28 cellular contexts compared by ENCODE assay signal in the genomic region with DNA sequence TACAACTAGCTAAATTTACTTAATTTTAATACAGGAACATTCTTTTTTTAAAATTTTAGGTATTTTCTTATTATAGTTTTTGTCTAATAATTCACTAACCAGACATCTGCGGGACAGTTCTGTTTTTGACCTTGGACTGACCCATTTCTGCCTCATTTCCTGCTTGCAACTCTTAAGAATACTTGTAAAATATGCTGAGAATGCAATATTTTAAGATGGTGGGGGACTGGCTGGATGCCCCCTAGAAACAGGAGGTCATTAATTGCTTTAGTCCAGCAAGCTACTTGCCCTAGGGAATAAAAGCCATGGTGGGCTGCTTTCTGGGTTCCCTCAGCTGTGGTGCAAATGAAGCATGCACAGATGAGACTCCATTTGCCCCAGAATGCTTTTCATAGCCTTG.
"Had no signal": no experiment of that assay in that cellular context is flagged by ENCODE, and none has a peak within 500 bp of the region (broad histone marks: within the 10 kb centered on the region; RNA-seq: fewer than 3 reads in every experiment).

No MANE protein-coding gene starts in this region.

- DNase-seq: activated CD4-positive, alpha-beta T cell treated with anti-CD3 and anti-CD28 coated beads for 1 hour; activated CD4-positive, alpha-beta T cell treated with anti-CD3 and anti-CD28 coated beads for 48 hours; activated CD4-positive, alpha-beta T cell treated with anti-CD3 and anti-CD28 coated beads, Interleukin-2, amount 50 U/mL, for 1 hour; activated CD4-positive, alpha-beta T cell treated with anti-CD3 and anti-CD28 coated beads, Interleukin-2, amount 50 U/mL, for 48 hours; activated CD8-positive, alpha-beta memory T cell treated with anti-CD3 and anti-CD28 coated beads for 24 hours; activated CD8-positive, alpha-beta T cell treated with anti-CD3 and anti-CD28 coated beads for 36 hours; activated effector memory CD4-positive, alpha-beta T cell treated with Interleukin-2 at 50 U/mL for 16 hours; activated gamma-delta T cell treated with Interleukin-2 at 50 U/mL for 16 hours; activated naive CD4-positive, alpha-beta T cell treated with anti-CD3 and anti-CD28 coated beads, Interleukin-2, amount 50 U/mL, for 16 hours; activated naive CD4-positive, alpha-beta T cell treated with Interleukin-2 at 50 U/mL for 16 hours; activated T-cell treated with anti-CD3 and anti-CD28 coated beads, Interleukin-2, amount 50 U/mL, for 4 hours; amniotic stem cell; anterior cingulate cortex; brain microvascular endothelial cell; cortex of kidney; dermis blood vessel endothelial cell; effector CD4-positive, alpha-beta T cell; effector memory CD8-positive, alpha-beta T cell; erythroblast; foreskin keratinocyte; head of caudate nucleus; T-helper 2 cell had no signal

- H3K36me3 Mint-ChIP-seq: activated naive CD8-positive, alpha-beta T cell had no signal

- H3K4me3 Mint-ChIP-seq: activated CD8-positive, alpha-beta T cell treated with anti-CD3 and anti-CD28 coated beads for 36 hours; activated naive CD8-positive, alpha-beta T cell; activated T-cell treated with anti-CD3 and anti-CD28 coated beads, Interleukin-2, amount 50 U/mL, for 4 hours; activated T-helper 17 cell treated with anti-CD3 and anti-CD28 coated beads, Interleukin-2, amount 50 U/mL, for 72 hours; central memory CD8-positive, alpha-beta T cell; effector memory CD8-positive, alpha-beta T cell had no signal

- H3K27me3 Mint-ChIP-seq: activated CD8-positive, alpha-beta T cell treated with anti-CD3 and anti-CD28 coated beads for 36 hours; activated naive CD8-positive, alpha-beta T cell; activated T-helper 17 cell treated with anti-CD3 and anti-CD28 coated beads, Interleukin-2, amount 50 U/mL, for 72 hours; central memory CD8-positive, alpha-beta T cell; effector memory CD8-positive, alpha-beta T cell had no signal

- H3K4me1 ChIP-seq: foreskin keratinocyte, gastroesophageal sphincter had no signal

- H3K9me3 ChIP-seq: gastroesophageal sphincter had no signal

- ATAC-seq: activated CD8-positive, alpha-beta T cell treated with anti-CD3 and anti-CD28 coated beads for 36 hours; activated T-cell treated with anti-CD3 and anti-CD28 coated beads, Interleukin-2, amount 50 U/mL, for 4 hours; activated T-helper 17 cell treated with anti-CD3 and anti-CD28 coated beads, Interleukin-2, amount 50 U/mL, for 72 hours; effector memory CD8-positive, alpha-beta T cell; foreskin keratinocyte; gastroesophageal sphincter had no signal

- H3K36me3 ChIP-seq: brain microvascular endothelial cell, esophagus muscularis mucosa, gastroesophageal sphincter had no signal

- FAIRE-seq: bronchial epithelial cell had no signal

- H3K27ac Mint-ChIP-seq: activated CD8-positive, alpha-beta T cell treated with anti-CD3 and anti-CD28 coated beads for 36 hours; activated naive CD8-positive, alpha-beta T cell; activated T-helper 17 cell treated with anti-CD3 and anti-CD28 coated beads, Interleukin-2, amount 50 U/mL, for 72 hours; effector memory CD8-positive, alpha-beta T cell had no signal

- H3K27ac ChIP-seq: brain microvascular endothelial cell, esophagus muscularis mucosa, foreskin keratinocyte, gastroesophageal sphincter had no signal

- H3K27me3 ChIP-seq: brain microvascular endothelial cell, esophagus muscularis mucosa, foreskin keratinocyte, gastroesophageal sphincter had no signal

- H3K4me3 ChIP-seq: esophagus muscularis mucosa, gastroesophageal sphincter had no signal

- H3K4me1 Mint-ChIP-seq: activated T-helper 17 cell treated with anti-CD3 and anti-CD28 coated beads, Interleukin-2, amount 50 U/mL, for 72 hours; central memory CD8-positive, alpha-beta T cell had no signal
